ENCODE assay signal across 23 cellular contexts in genomic region chr3:39665441-39665840, GRCh38.
"Had no signal": no experiment of that assay in that cellular context is flagged by ENCODE, and none has a peak within 500 bp of the region (broad histone marks: within the 10 kb centered on the region; RNA-seq: fewer than 3 reads in every experiment).

No MANE protein-coding gene starts in this region.

- DNase-seq: dermis blood vessel endothelial cell; dorsolateral prefrontal cortex; effector CD4-positive, alpha-beta T cell; effector memory CD4-positive, alpha-beta T cell; erythroblast; esophagus squamous epithelium; foreskin fibroblast; foreskin melanocyte; gastrocnemius medialis; glutamatergic neuron; head of caudate nucleus; heart right ventricle; hippocampal formation; left cardiac atrium; left lung; left ventricle myocardium superior; lower lobe of right lung; mesenchymal stem cell; midbrain; naive thymus-derived CD4-positive, alpha-beta T cell had no signal

- H3K4me1 ChIP-seq: esophagus squamous epithelium, gastrocnemius medialis, heart right ventricle, left lung, lower lobe of right lung had no signal

- H3K27me3 ChIP-seq: dorsolateral prefrontal cortex, gastrocnemius medialis, left lung had no signal

- H3K27ac Mint-ChIP-seq: naive thymus-derived CD4-positive, alpha-beta T cell had no signal

- H3K4me3 ChIP-seq: coronary artery, dorsolateral prefrontal cortex, esophagus squamous epithelium, gastrocnemius medialis, heart right ventricle, left lung, lower lobe of right lung had no signal

- ATAC-seq: esophagus mucosa; gastrocnemius medialis; heart right ventricle; left cardiac atrium; left lung; left ventricle myocardium superior; lower lobe of right lung; naive thymus-derived CD4-positive, alpha-beta T cell had no signal

- H3K4me3 Mint-ChIP-seq: naive thymus-derived CD4-positive, alpha-beta T cell had no signal

- H3K27ac ChIP-seq: coronary artery, epithelial cell of prostate, esophagus squamous epithelium, gastrocnemius medialis, heart right ventricle, left lung, lower lobe of right lung had no signal

- H3K4me1 Mint-ChIP-seq: naive thymus-derived CD4-positive, alpha-beta T cell had no signal

- H3K9me3 ChIP-seq: esophagus squamous epithelium, gastrocnemius medialis, heart right ventricle, left lung, lower lobe of right lung had no signal

- H3K36me3 ChIP-seq: esophagus squamous epithelium, gastrocnemius medialis, heart right ventricle, left lung, lower lobe of right lung had no signal

- H3K36me3 Mint-ChIP-seq: naive thymus-derived CD4-positive, alpha-beta T cell had no signal
